7 cellular contexts compared by ENCODE assay signal in the genomic region with DNA sequence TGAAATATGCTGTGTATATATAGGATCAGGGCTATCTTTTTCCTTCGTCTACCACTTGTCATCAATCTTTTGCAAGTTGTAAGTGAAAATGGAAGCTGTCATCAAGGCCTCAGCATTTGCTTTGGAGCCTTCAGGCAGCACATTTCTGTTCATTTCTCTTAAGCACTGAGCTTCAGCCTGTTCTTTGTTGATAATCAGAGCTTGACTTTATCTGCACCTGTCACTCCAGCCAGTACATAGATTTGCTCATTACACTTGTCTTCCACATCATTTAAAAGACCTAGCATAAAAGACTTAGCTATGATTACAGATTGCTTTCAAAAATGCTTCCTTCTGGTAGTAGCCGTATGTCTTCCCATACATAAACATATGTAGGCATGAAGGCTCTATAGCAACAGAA.
"Had no signal": no experiment of that assay in that cellular context is flagged by ENCODE, and none has a peak within 500 bp of the region (broad histone marks: within the 10 kb centered on the region; RNA-seq: fewer than 3 reads in every experiment).

No MANE protein-coding gene starts in this region.

- H3K4me3 ChIP-seq: GM23248, HAP-1 had no signal

- H2AFZ ChIP-seq: GM23248 had no signal

- DNase-seq: GM23248, GOT3, H7, HFFc6, IMR-90 had no signal

- H3K36me3 ChIP-seq: HAP-1 had no signal

- ATAC-seq: HCT116 had no signal

- H3K27ac ChIP-seq: GM23248 had no signal

- H3K9ac ChIP-seq: GM23248 had no signal

- H3K4me1 ChIP-seq: HAP-1 had no signal

- H3K9me3 ChIP-seq: HAP-1 had no signal
